Comparison of ENCODE assay signal across 8 cellular contexts in genomic region chr7:134865001-134865845, GRCh38.
DNase-seq lines count a peak whose midpoint lies in the region; ATAC-seq, FAIRE-seq and TF ChIP-seq lines count a peak whose summit lies in the region.

No MANE protein-coding gene starts in this region.

- in situ Hi-C loops in gastrocnemius medialis (cut with MboI; ENCODE audit: low sequenced_read_pairs in 4 of 4) = no loop called here

- H3K27ac ChIP-seq in gastrocnemius medialis = peak overlapping the region; percentile 55 to 78 (median 64)

- peaks cover 20% of the 10 kb centered on the region for H3K4me1 Mint-ChIP-seq in T-helper 1 cell treated with Interleukin-12 subunit alpha and Interleukin-12 subunit beta and Interleukin-4 antibody, amounts not matched to agents 30 μg/mL and 1 μg/mL, for 36 hours (ENCODE audit: low read depth)

- no peaks in the 10 kb centered on the region for H3K27me3 Mint-ChIP-seq in T-helper 1 cell treated with Interleukin-12 subunit alpha and Interleukin-12 subunit beta and Interleukin-4 antibody, amounts not matched to agents 30 μg/mL and 1 μg/mL, for 36 hours (ENCODE audit: low read depth)

- peak; percentile 27 to 69 for ATAC-seq in gastrocnemius medialis

- H3K9me3 Mint-ChIP-seq in T-helper 1 cell treated with Interleukin-12 subunit alpha and Interleukin-12 subunit beta and Interleukin-4 antibody, amounts not matched to agents 30 μg/mL and 1 μg/mL, for 36 hours = no peaks in the 10 kb centered on the region

- peak; percentile 15 for DNase-seq in NCI-H2227 (lab: John Stamatoyannopoulos, UW; ENCODE audit: unreplicated experiment)
- no peak for DNase-seq in NCI-H2227 treated with DMSO at 0.1 percent for 48 hours (lab: John Stamatoyannopoulos, UW)
- no peak for DNase-seq in epithelial cell of proximal tubule (ENCODE audit: low read depth)
- DNase-seq in gastrocnemius medialis = no peak
- DNase-seq in NCI-H774 (lab: John Stamatoyannopoulos, UW) = no peak
- DNase-seq in RCC 7860 (ENCODE audit: low spot score) = no peak
- DNase-seq in islet precursor cell = no peak

- H3K4me3 Mint-ChIP-seq in T-helper 1 cell treated with Interleukin-12 subunit alpha and Interleukin-12 subunit beta and Interleukin-4 antibody, amounts not matched to agents 30 μg/mL and 1 μg/mL, for 36 hours = peak overlapping the region; percentile 60

- TF ChIP-seq POLR2A in gastrocnemius medialis (IDR thresholded peaks at IDR 0.05) = no peak

- intact Hi-C loops in gastrocnemius medialis (cut with DNase I; ENCODE audit: low total_unique reads) = no loop called here

- H3K4me3 ChIP-seq in epithelial cell of proximal tubule (ENCODE audit: low read depth, low read length) (peak overlapping the region; percentile 20), gastrocnemius medialis (peak overlapping the region; percentile 29 to 43 (median 40))

- TF ChIP-seq CTCF in epithelial cell of proximal tubule (conservative IDR thresholded peaks at IDR 0.05; ENCODE audit: low read depth, low read length) = no peak
- TF ChIP-seq CTCF in gastrocnemius medialis (IDR thresholded peaks at IDR 0.05 in 4 of 5, conservative IDR thresholded peaks at IDR 0.05 in 1 of 5) = no peak

- H3K27me3 ChIP-seq in gastrocnemius medialis = no peaks in the 10 kb centered on the region

- H3K9me3 ChIP-seq in gastrocnemius medialis = no peaks in the 10 kb centered on the region

- peaks cover 7 to 8% of the 10 kb centered on the region in 2 donors for H3K4me1 ChIP-seq in gastrocnemius medialis

- H3K36me3 ChIP-seq in gastrocnemius medialis = peaks cover 0 to 7% of the 10 kb centered on the region in 2 donors

- no peak for FAIRE-seq in RCC 7860 (lab: Jason Lieb, UNC)

- peaks cover 9% of the 10 kb centered on the region for H3K36me3 Mint-ChIP-seq in T-helper 1 cell treated with Interleukin-12 subunit alpha and Interleukin-12 subunit beta and Interleukin-4 antibody, amounts not matched to agents 30 μg/mL and 1 μg/mL, for 36 hours (ENCODE audit: low read depth)

- peak overlapping the region; percentile 89 for H3K27ac Mint-ChIP-seq in T-helper 1 cell treated with Interleukin-12 subunit alpha and Interleukin-12 subunit beta and Interleukin-4 antibody, amounts not matched to agents 30 μg/mL and 1 μg/mL, for 36 hours
